ENCODE assay signal across 1 cellular context in genomic region chr11:63919267-63920125, GRCh38.
TF ChIP-seq lines count a peak whose summit lies in the region.

No MANE protein-coding gene starts in this region.

TF ChIP-seq in HepG2, 621 proteins besides CTCF, POLR2A, EP300 and RAD21 (continued from another document and continues in another):
- TF ChIP-seq ZGPAT (CRISPR knock-in tag; IDR thresholded peaks at IDR 0.05) (peak; percentile 72), TAF15 (IDR thresholded peaks at IDR 0.05; ENCODE audit: low read depth, low read length, poor library complexity, severe bottlenecking) (no peak), HES4 (CRISPR knock-in tag; IDR thresholded peaks at IDR 0.05; ENCODE audit: borderline replicate concordance) (no peak), ZNF44 (CRISPR knock-in tag; IDR thresholded peaks at IDR 0.05) (peak; percentile 74; the same call in 1 of the 2 replicates), EZH2 (conservative IDR thresholded peaks at IDR 0.05; ENCODE audit: low read depth, low read length) (no peak), BATF2 (CRISPR knock-in tag; IDR thresholded peaks at IDR 0.05) (no peak), ZNF343 (CRISPR knock-in tag; IDR thresholded peaks at IDR 0.05) (0 out of 2 replicates have a peak, but pooled peaks have one; percentile 15), ATRX (CRISPR knock-in tag; IDR thresholded peaks at IDR 0.05; ENCODE audit: borderline replicate concordance) (no peak), GZF1 (CRISPR knock-in tag; IDR thresholded peaks at IDR 0.05) (no peak), HOXA5 (CRISPR knock-in tag; IDR thresholded peaks at IDR 0.05) (no peak), TGIF2 (CRISPR knock-in tag; IDR thresholded peaks at IDR 0.05) (peak; percentile 40; the same call in 1 of the 2 replicates), ZBTB1 (CRISPR knock-in tag; IDR thresholded peaks at IDR 0.05; ENCODE audit: borderline replicate concordance) (no peak), ZNF598 (CRISPR knock-in tag; IDR thresholded peaks at IDR 0.05; ENCODE audit: borderline replicate concordance) (no peak), ARNT (IDR thresholded peaks at IDR 0.05) (no peak), ZNF660 (CRISPR knock-in tag; IDR thresholded peaks at IDR 0.05; ENCODE audit: borderline replicate concordance, low read depth) (no peak), ZNF607 (CRISPR knock-in tag; IDR thresholded peaks at IDR 0.05; ENCODE audit: borderline replicate concordance) (no peak), GPBP1L1 (CRISPR knock-in tag; IDR thresholded peaks at IDR 0.05) (no peak), CSRNP1 (CRISPR knock-in tag; IDR thresholded peaks at IDR 0.05) (no peak), ZNF792 (CRISPR knock-in tag; IDR thresholded peaks at IDR 0.05) (peak; percentile 68), SCMH1 (CRISPR knock-in tag; IDR thresholded peaks at IDR 0.05; ENCODE audit: borderline replicate concordance) (no peak), DNMT1 (CRISPR knock-in tag; IDR thresholded peaks at IDR 0.05) (no peak), ZNF180 (CRISPR knock-in tag; IDR thresholded peaks at IDR 0.05; ENCODE audit: borderline replicate concordance, low read depth) (no peak), PREB (CRISPR knock-in tag; IDR thresholded peaks at IDR 0.05) (no peak), ZNF547 (CRISPR knock-in tag; IDR thresholded peaks at IDR 0.05) (no peak), WIZ (CRISPR knock-in tag; IDR thresholded peaks at IDR 0.05) (no peak), SIX1 (CRISPR knock-in tag; IDR thresholded peaks at IDR 0.05; ENCODE audit: borderline replicate concordance) (no peak), ARID3A (IDR thresholded peaks at IDR 0.05; ENCODE audit: low read depth, low read length) (no peak), CREB1 (IDR thresholded peaks at IDR 0.05) (no peak), CREB1 (CRISPR knock-in tag; IDR thresholded peaks at IDR 0.05) (no peak), HMG20B (CRISPR knock-in tag; conservative IDR thresholded peaks at IDR 0.05) (0 out of 2 replicates have a peak, but pooled peaks have one; percentile 19), ASH2L (IDR thresholded peaks at IDR 0.05; ENCODE audit: insufficient read length, low read depth, low read length) (no peak), MTF2 (CRISPR knock-in tag; IDR thresholded peaks at IDR 0.05; ENCODE audit: borderline replicate concordance) (no peak), ZNF24 (IDR thresholded peaks at IDR 0.05) (no peak), SUZ12 (IDR thresholded peaks at IDR 0.05; ENCODE audit: low read depth, low read length) (no peak), BRD4 (CRISPR knock-in tag; IDR thresholded peaks at IDR 0.05) (no peak), ZZZ3 (CRISPR knock-in tag; IDR thresholded peaks at IDR 0.05; ENCODE audit: borderline replicate concordance) (no peak), ZNF883 (CRISPR knock-in tag; IDR thresholded peaks at IDR 0.05; ENCODE audit: not compliant biosample characterization) (peak; percentile 7), NR0B2 (CRISPR knock-in tag; IDR thresholded peaks at IDR 0.05) (no peak; the same call in 1 of the 2 replicates), ZNF781 (CRISPR knock-in tag; IDR thresholded peaks at IDR 0.05; ENCODE audit: borderline replicate concordance, not compliant biosample characterization) (no peak), SMAD9 (CRISPR knock-in tag; IDR thresholded peaks at IDR 0.05) (no peak), PRDM15 (CRISPR knock-in tag; IDR thresholded peaks at IDR 0.05) (no peak), SOX5 (CRISPR knock-in tag; IDR thresholded peaks at IDR 0.05; ENCODE audit: borderline replicate concordance) (peak; percentile 42; the same call in 1 of the 2 replicates), PAXIP1 (CRISPR knock-in tag; conservative IDR thresholded peaks at IDR 0.05) (peak; percentile 38; the same call in 1 of the 2 replicates), AGO1 (IDR thresholded peaks at IDR 0.05; ENCODE audit: low read depth, low read length, poor library complexity, severe bottlenecking) (no peak), TIGD3 (CRISPR knock-in tag; IDR thresholded peaks at IDR 0.05; ENCODE audit: borderline replicate concordance) (no peak)
